ENCODE assay signal across 17 cellular contexts in genomic region chr4:8585186-8585585, GRCh38. TPM values are rescaled to one million over a fixed set of nuclear protein-coding genes. Genes with fewer than 3 reads are reported as not detected.
DNase-seq lines count a peak whose midpoint lies in the region; ATAC-seq, FAIRE-seq and TF ChIP-seq lines count a peak whose summit lies in the region.
"Had no signal": no experiment of that assay in that cellular context is flagged by ENCODE, and none has a peak within 500 bp of the region (broad histone marks: within the 10 kb centered on the region; RNA-seq: fewer than 3 reads in every experiment).

No MANE protein-coding gene starts in this region.

- DNase-seq in cardiac septum (ENCODE audit: low spot score), result peak; percentile 70
- no peak for DNase-seq in left ventricle myocardium inferior
- DNase-seq in SW480 (ENCODE audit: low spot score), result peak; percentile 17
- DNase-seq in kidney tubule cell (ENCODE audit: low spot score), result peak; percentile 48
- DNase-seq in activated naive CD4-positive, alpha-beta T cell treated with anti-CD3 and anti-CD28 coated beads, Interleukin-2, amount 50 U/mL, for 72 hours (ENCODE audit: low spot score in 2 of 2), result no peak
- no peak for DNase-seq in HTR-8/SVneo (ENCODE audit: insufficient read length, low spot score)
- no peak for DNase-seq in ureter (ENCODE audit: low spot score)
- DNase-seq: activated CD8-positive, alpha-beta memory T cell treated with anti-CD3 and anti-CD28 coated beads, Interleukin-2, amount 10 ng/mL, durations not matched to agents 7 days and 5 days; activated naive CD4-positive, alpha-beta T cell treated with anti-CD3 and anti-CD28 coated beads for 36 hours; erythroblast; mesenchymal stem cell; stimulated activated CD8-positive, alpha-beta memory T cell treated with anti-CD3 and anti-CD28 coated beads, Interleukin-4, amount 100 ng/mL, for 48 hours had no signal

- H3K4me1 ChIP-seq in left ventricle myocardium inferior, result no peaks in the 10 kb centered on the region
- H3K4me1 ChIP-seq: pancreas had no signal

- H3K36me3 Mint-ChIP-seq in activated naive CD4-positive, alpha-beta T cell treated with anti-CD3 and anti-CD28 coated beads, Interleukin-2, amount 50 U/mL, for 72 hours, result no peaks in the 10 kb centered on the region
- H3K36me3 Mint-ChIP-seq: activated CD8-positive, alpha-beta memory T cell treated with anti-CD3 and anti-CD28 coated beads, Interleukin-2, amount 10 ng/mL, durations not matched to agents 7 days and 5 days had no signal

- no peak for ATAC-seq in activated naive CD4-positive, alpha-beta T cell treated with anti-CD3 and anti-CD28 coated beads, Interleukin-2, amount 50 U/mL, for 72 hours
- ATAC-seq in GM19395 (IDR thresholded peaks at IDR 0.05; ENCODE audit: unreplicated experiment), result no peak
- ATAC-seq: activated CD8-positive, alpha-beta memory T cell treated with anti-CD3 and anti-CD28 coated beads, Interleukin-2, amount 10 ng/mL, durations not matched to agents 7 days and 5 days; pancreas had no signal

- no peak for TF ChIP-seq CTCF in left ventricle myocardium inferior (IDR thresholded peaks at IDR 0.05; ENCODE audit: borderline replicate concordance)

- H3K9me3 Mint-ChIP-seq in activated naive CD4-positive, alpha-beta T cell treated with anti-CD3 and anti-CD28 coated beads, Interleukin-2, amount 50 U/mL, for 72 hours, result no peaks in the 10 kb centered on the region
- H3K9me3 Mint-ChIP-seq: activated naive CD4-positive, alpha-beta T cell treated with anti-CD3 and anti-CD28 coated beads for 36 hours; central memory CD8-positive, alpha-beta T cell had no signal

- no peaks in the 10 kb centered on the region for H3K36me3 ChIP-seq in left ventricle myocardium inferior
- H3K36me3 ChIP-seq: pancreas, thyroid gland had no signal

- no peak overlapping the region for H3K27ac Mint-ChIP-seq in activated naive CD4-positive, alpha-beta T cell treated with anti-CD3 and anti-CD28 coated beads, Interleukin-2, amount 50 U/mL, for 72 hours
- H3K27ac Mint-ChIP-seq: activated CD8-positive, alpha-beta memory T cell treated with anti-CD3 and anti-CD28 coated beads, Interleukin-2, amount 10 ng/mL, durations not matched to agents 7 days and 5 days; activated naive CD4-positive, alpha-beta T cell treated with anti-CD3 and anti-CD28 coated beads for 36 hours had no signal

- intact Hi-C loops in cardiac septum (cut with DNase I), result no loop called here
- intact Hi-C loops in left ventricle myocardium inferior (cut with micrococcal nuclease), result no loop called here

- no peak for FAIRE-seq in HTR-8/SVneo (lab: Jason Lieb, UNC)
- FAIRE-seq: pancreas had no signal

- peaks cover 100% of the 10 kb centered on the region for H3K27me3 ChIP-seq in left ventricle myocardium inferior (ENCODE audit: low read depth)
- H3K27me3 ChIP-seq: thyroid gland had no signal

- H3K27ac ChIP-seq in left ventricle myocardium inferior (replicated peaks), result no peak overlapping the region
- H3K27ac ChIP-seq: hepatocyte, pancreas, thyroid gland had no signal

- no peaks in the 10 kb centered on the region for H3K9me3 ChIP-seq in left ventricle myocardium inferior (replicated peaks)
- H3K9me3 ChIP-seq: pancreas, thyroid gland had no signal

- H3K4me3 ChIP-seq in left ventricle myocardium inferior, result no peak overlapping the region
- H3K4me3 ChIP-seq: hepatocyte, pancreas, thyroid gland had no signal

RNA-seq across cellular contexts. Expression of gene GPR78, which starts 5.0 kb away (rescaled TPM):
- total RNA-seq in cardiac septum, result not detected
- total RNA-seq in left ventricle myocardium inferior, result not detected
- under 1 TPM in 1 of 2 donors, not detected in 1; 0.16 TPM for total RNA-seq in activated naive CD4-positive, alpha-beta T cell treated with anti-CD3 and anti-CD28 coated beads, Interleukin-2, amount 50 U/mL, for 72 hours
- total RNA-seq in ureter, result 1.4 TPM
- total RNA-seq: activated CD8-positive, alpha-beta memory T cell treated with anti-CD3 and anti-CD28 coated beads, Interleukin-2, amount 10 ng/mL, durations not matched to agents 7 days and 5 days; activated naive CD4-positive, alpha-beta T cell treated with anti-CD3 and anti-CD28 coated beads for 36 hours; pancreas; thyroid gland had no signal

RNA-seq across cellular contexts. Expression of gene CPZ, which starts 7.4 kb away (rescaled TPM):
- total RNA-seq in cardiac septum (0.30 TPM), left ventricle myocardium inferior (0.27 TPM), ureter (7.4 TPM)
- not detected for total RNA-seq in activated naive CD4-positive, alpha-beta T cell treated with anti-CD3 and anti-CD28 coated beads, Interleukin-2, amount 50 U/mL, for 72 hours
- total RNA-seq: activated CD8-positive, alpha-beta memory T cell treated with anti-CD3 and anti-CD28 coated beads, Interleukin-2, amount 10 ng/mL, durations not matched to agents 7 days and 5 days; activated naive CD4-positive, alpha-beta T cell treated with anti-CD3 and anti-CD28 coated beads for 36 hours had no signal

Comparison
In these comparisons a context has a peak if more than half of its experiments do, and no peak if none do; other contexts are left out.
1. DNase-seq: peak in cardiac septum (single experiment), SW480 (single experiment) and kidney tubule cell (single experiment); none in left ventricle myocardium inferior (single experiment), activated naive CD4-positive, alpha-beta T cell treated with anti-CD3 and anti-CD28 coated beads, Interleukin-2, amount 50 U/mL, for 72 hours (0 of 2), HTR-8/SVneo (single experiment) and ureter (single experiment).